26 cellular contexts compared by ENCODE assay signal in genomic region chr6:5705256-5705655, GRCh38.
"Had no signal": no experiment of that assay in that cellular context is flagged by ENCODE, and none has a peak within 500 bp of the region (broad histone marks: within the 10 kb centered on the region; RNA-seq: fewer than 3 reads in every experiment).

No MANE protein-coding gene starts in this region.

- H3K4me3 ChIP-seq: ascending aorta, Peyer's patch, SJSA1 had no signal

- H3K27ac ChIP-seq: ascending aorta, KMS-11, Peyer's patch, SJSA1 had no signal

- H3K36me3 ChIP-seq: ascending aorta, Peyer's patch, SJSA1 had no signal

- H3K9me3 ChIP-seq: ascending aorta, Peyer's patch, SJSA1, SK-N-SH had no signal

- H3K4me2 ChIP-seq: KMS-11, SK-N-SH had no signal

- DNase-seq: activated CD4-positive, alpha-beta memory T cell treated with anti-CD3 and anti-CD28 coated beads, Interleukin-2, amount 10 ng/mL, durations not matched to agents 7 days and 5 days; activated CD4-positive, alpha-beta T cell treated with anti-CD3 and anti-CD28 coated beads for 4 hours; activated CD4-positive, alpha-beta T cell treated with anti-CD3 and anti-CD28 coated beads, Interleukin-2, amount 50 U/mL, for 1 hour; activated CD8-positive, alpha-beta memory T cell treated with anti-CD3 and anti-CD28 coated beads for 24 hours; activated CD8-positive, alpha-beta memory T cell treated with anti-CD3 and anti-CD28 coated beads, Interleukin-2, amount 10 ng/mL, durations not matched to agents 7 days and 5 days; activated CD8-positive, alpha-beta memory T cell treated with anti-CD3 and anti-CD28 coated beads, Interleukin-2, amount 50 U/mL, for 48 hours; activated effector memory CD4-positive, alpha-beta T cell treated with Interleukin-2 at 50 U/mL for 16 hours; activated naive CD4-positive, alpha-beta T cell treated with anti-CD3 and anti-CD28 coated beads, Interleukin-2, amount 10 ng/mL, durations not matched to agents 7 days and 5 days; activated T-cell treated with anti-CD3 and anti-CD28 coated beads, Interleukin-2, amount 50 U/mL, for 48 hours; amygdala; NCI-H1092 treated with DMSO at 0.1 percent for 48 hours; NCI-H146; NCI-H187; NCI-H2029 treated with DMSO at 0.1 percent for 48 hours; NCI-H2107; NCI-H226; NCI-H446 treated with DMSO at 0.1 percent for 48 hours; NCI-H524 treated with DMSO at 0.1 percent for 48 hours; PC-3; Peyer's patch; RPMI8226; SHP77 treated with DMSO at 0.1 percent for 48 hours; SK-N-SH had no signal

- H3K4me1 ChIP-seq: ascending aorta, Peyer's patch, SJSA1 had no signal

- H3K27me3 ChIP-seq: ascending aorta, Peyer's patch, SJSA1 had no signal

- H3K9ac ChIP-seq: KMS-11, SK-N-SH had no signal
